Comparison of ENCODE assay signal across 12 cellular contexts in genomic region chr20:41032243-41032642, GRCh38. TPM values are rescaled to one million over a fixed set of nuclear protein-coding genes. Genes with fewer than 3 reads are reported as not detected.
DNase-seq lines count a peak whose midpoint lies in the region; ATAC-seq and TF ChIP-seq lines count a peak whose summit lies in the region.
"Had no signal": no experiment of that assay in that cellular context is flagged by ENCODE, and none has a peak within 500 bp of the region (broad histone marks: within the 10 kb centered on the region; RNA-seq: fewer than 3 reads in every experiment).

No MANE protein-coding gene starts in this region.

- H3K4me3 ChIP-seq in SK-N-SH (ENCODE audit: low read depth in 2 of 2, low read length in 1 of 2) (peak overlapping the region; percentile 25 to 38), endocrine pancreas (ENCODE audit: control insufficient read depth, insufficient read depth, low read length) (peak overlapping the region; percentile 96), trophoblast cell (ENCODE audit: low read depth, low read length) (no peak overlapping the region), adrenal gland (no peak overlapping the region)
- H3K4me3 ChIP-seq: colonic mucosa had no signal

- no peak for TF ChIP-seq POLR2A in adrenal gland (IDR thresholded peaks at IDR 0.05)

- no peaks in the 10 kb centered on the region for H3F3A ChIP-seq in SK-N-SH (replicated peaks; ENCODE audit: insufficient read depth)

- no peak overlapping the region for H2AK5ac ChIP-seq in trophoblast cell (ENCODE audit: low read length)

- H4K91ac ChIP-seq in trophoblast cell (ENCODE audit: low read depth, low read length) = no peak overlapping the region

- no peak overlapping the region for H3K14ac ChIP-seq in trophoblast cell (ENCODE audit: low read length)

- no peak overlapping the region for H2BK120ac ChIP-seq in trophoblast cell (ENCODE audit: insufficient read depth, low read length, poor library complexity)

- no peak overlapping the region for H2BK5ac ChIP-seq in trophoblast cell (ENCODE audit: low read depth, low read length, poor library complexity)

- peaks cover 68% of the 10 kb centered on the region for H4K20me1 ChIP-seq in SK-N-SH (ENCODE audit: insufficient read depth)

- no peak overlapping the region for H3K23ac ChIP-seq in trophoblast cell (ENCODE audit: low read length)

- H3K18ac ChIP-seq in trophoblast cell (ENCODE audit: low read length) = no peak overlapping the region

- H3K9me2 ChIP-seq in SK-N-SH = no peaks in the 10 kb centered on the region

- TF ChIP-seq RAD21 in SK-N-SH (IDR thresholded peaks at IDR 0.05; ENCODE audit: low read length) = no peak

- peak overlapping the region; percentile 81 for H3K4me2 ChIP-seq in SK-N-SH
- H3K4me2 ChIP-seq in trophoblast cell (ENCODE audit: low read length) = peak overlapping the region; percentile 30

- POLR2A ChIA-PET in SK-N-SH (lab: Yijun Ruan, JAX) = interaction anchor here (1.0 kb wide), 1 partner anchor 48 kb away, joined by 3 read pairs; no protein-coding TSS in a partner anchor

- CTCF ChIA-PET in SK-N-SH (lab: Yijun Ruan, JAX) = interaction anchor here (0.8 to 2.0 kb wide), 5 partner anchors 11 to 63 kb away, joined by 3 to 5 read pairs (median 4); no protein-coding TSS in a partner anchor

- H3K4me1 ChIP-seq in SK-N-SH (ENCODE audit: control insufficient read depth in 1 of 2, insufficient read depth in 2 of 2, low read depth in 1 of 2, low read length in 1 of 2) (peaks cover 27 to 40% of the 10 kb centered on the region in 2 experiments; a peak in 3 of 4 replicates), endocrine pancreas (ENCODE audit: control insufficient read depth, insufficient read depth, low read length) (peaks cover 27% of the 10 kb centered on the region), trophoblast cell (ENCODE audit: control insufficient read depth in 1 of 2, insufficient read depth in 2 of 2, low read length in 2 of 2) (peaks cover 9 to 10% of the 10 kb centered on the region in 2 experiments), adrenal gland (replicated peaks in 1 of 2) (peaks cover 15 to 65% of the 10 kb centered on the region in 2 donors)

- WGBS in SK-N-SH (ENCODE audit: low lambda C conversion rate) = 66% methylated on average over 4 of the region's 4 CpGs
- WGBS in trophoblast cell (ENCODE audit: extremely low coverage, insufficient coverage, insufficient read length) = no CpG with 5 or more reads among the region's 4 CpGs
- WGBS in adrenal gland, 4 donors = 90 to 92% (median 91%) methylated on average over 4 of the region's 4 CpGs

- H4K12ac ChIP-seq in trophoblast cell (ENCODE audit: low read depth, low read length) = no peak overlapping the region

- intact Hi-C loops in adrenal gland (cut with DNase I) = no loop called here

- no peak for TF ChIP-seq CTCF in SK-N-SH (IDR thresholded peaks at IDR 0.05)
- TF ChIP-seq CTCF in adrenal gland (IDR thresholded peaks at IDR 0.05) = no peak

- TF ChIP-seq EP300 in SK-N-SH (IDR thresholded peaks at IDR 0.05; ENCODE audit: borderline replicate concordance in 1 of 2, low read depth in 1 of 2, low read length in 1 of 2) = no peak

- no peaks in the 10 kb centered on the region for H3K27me3 ChIP-seq in SK-N-SH (ENCODE audit: insufficient read depth)
- no peaks in the 10 kb centered on the region for H3K27me3 ChIP-seq in endocrine pancreas (ENCODE audit: control insufficient read depth, insufficient read depth, low read length)
- H3K27me3 ChIP-seq in trophoblast cell (ENCODE audit: insufficient read depth, low read length) = no peaks in the 10 kb centered on the region
- no peaks in the 10 kb centered on the region for H3K27me3 ChIP-seq in adrenal gland
- H3K27me3 ChIP-seq: colonic mucosa had no signal

- no peak for DNase-seq in SK-N-SH
- DNase-seq in RKO (ENCODE audit: low spot score) = peak; percentile 54
- DNase-seq in trophoblast cell = peak in 1 of 2 donors; percentile 28
- no peak for DNase-seq in adrenal gland
- DNase-seq: colonic mucosa; NCI-H2029; stimulated activated CD4-positive, alpha-beta T cell treated with anti-CD3 and anti-CD28 coated beads, Interleukin-1b, Interleukin-23, amount 100 ng/mL, for 48 hours had no signal

- peak overlapping the region; percentile 70 for H3K4ac ChIP-seq in trophoblast cell (ENCODE audit: low read depth, low read length)

- H3K79me1 ChIP-seq in trophoblast cell (ENCODE audit: low read length) = peaks cover 12% of the 10 kb centered on the region

- H3K36me3 ChIP-seq in SK-N-SH (replicated peaks in 1 of 2; ENCODE audit: control insufficient read depth in 1 of 2, insufficient read depth in 2 of 2, low read length in 1 of 2) (peaks cover 7 to 16% of the 10 kb centered on the region in 2 experiments), endocrine pancreas (ENCODE audit: control insufficient read depth, insufficient read depth, low read length) (no peaks in the 10 kb centered on the region), trophoblast cell (ENCODE audit: control insufficient read depth in 1 of 2, insufficient read depth in 2 of 2, low read length in 2 of 2) (peaks cover 3 to 4% of the 10 kb centered on the region in 2 experiments), adrenal gland (replicated peaks in 1 of 2) (no peaks in the 10 kb centered on the region)
- H3K36me3 ChIP-seq: colonic mucosa had no signal

- H3K27ac ChIP-seq in SK-N-SH (ENCODE audit: low read depth in 2 of 2, low read length in 1 of 2) = peak overlapping the region; percentile 6 to 9; a peak in 2 of 4 replicates
- H3K27ac ChIP-seq in trophoblast cell (ENCODE audit: low read depth, low read length) = no peak overlapping the region
- no peak overlapping the region for H3K27ac ChIP-seq in adrenal gland
- H3K27ac ChIP-seq: 22Rv1, colonic mucosa had no signal

- H4K8ac ChIP-seq in trophoblast cell (ENCODE audit: low read depth, low read length) = no peak overlapping the region

- no peaks in the 10 kb centered on the region for H3K9me3 ChIP-seq in SK-N-SH
- no peaks in the 10 kb centered on the region for H3K9me3 ChIP-seq in endocrine pancreas (ENCODE audit: control insufficient read depth, low read length)
- H3K9me3 ChIP-seq in trophoblast cell (ENCODE audit: insufficient read depth, low read depth, low read length) = no peaks in the 10 kb centered on the region
- no peaks in the 10 kb centered on the region for H3K9me3 ChIP-seq in adrenal gland (replicated peaks in 1 of 3)
- H3K9me3 ChIP-seq: colonic mucosa had no signal

- H2BK12ac ChIP-seq in trophoblast cell (ENCODE audit: low read length) = no peak overlapping the region

- H3K9ac ChIP-seq in SK-N-SH (peak overlapping the region; percentile 6; the same call in 1 of the 2 replicates), endocrine pancreas (ENCODE audit: control insufficient read depth, insufficient read depth, low read length) (no peak overlapping the region), trophoblast cell (ENCODE audit: low read length) (no peak overlapping the region)

- peaks cover 86% of the 10 kb centered on the region for H3K79me2 ChIP-seq in SK-N-SH (ENCODE audit: insufficient read depth)
- peaks cover 22% of the 10 kb centered on the region for H3K79me2 ChIP-seq in trophoblast cell (ENCODE audit: control insufficient read depth, insufficient read depth, low read length, poor library complexity)

- no peak for ATAC-seq in SK-N-SH treated with all-trans-retinoic acid at 6 μM for 48 hours
- no peak for ATAC-seq in HG02610 (IDR thresholded peaks at IDR 0.05; ENCODE audit: unreplicated experiment)
- no peak for ATAC-seq in HG03175 (IDR thresholded peaks at IDR 0.05; ENCODE audit: unreplicated experiment)

- no peak overlapping the region for H2AFZ ChIP-seq in SK-N-SH (ENCODE audit: low read depth)
- no peak overlapping the region for H2AFZ ChIP-seq in trophoblast cell (ENCODE audit: insufficient read depth, low read length, poor library complexity)

TF ChIP-seq in SK-N-SH, 30 proteins besides CTCF, POLR2A, EP300 and RAD21:
- TF ChIP-seq FOSL2 (IDR thresholded peaks at IDR 0.05; ENCODE audit: borderline replicate concordance, low read depth) (0 out of 2 replicates have a peak, but pooled peaks have one; percentile 15), POLR2AphosphoS5 (IDR thresholded peaks at IDR 0.05; ENCODE audit: low read depth, low read length) (no peak)

TF ChIP-seq in SK-N-SH treated with all-trans-retinoic acid at 6 μM for 48 hours, 23 proteins besides CTCF, POLR2A, EP300 and RAD21 (continues in another document):
- TF ChIP-seq PPARA (CRISPR knock-in tag; IDR thresholded peaks at IDR 0.05; ENCODE audit: borderline replicate concordance) = no peak
- no peak for TF ChIP-seq TSHZ2 (CRISPR knock-in tag; IDR thresholded peaks at IDR 0.05)
- no peak for TF ChIP-seq ZFP3 (CRISPR knock-in tag; IDR thresholded peaks at IDR 0.05)

RNA-seq across cellular contexts. Expression of gene TOP1, which starts 3.6 kb away (rescaled TPM):
- polyA plus RNA-seq in SK-N-SH (2012; rRNA removed) (8.9 and 11.9 TPM in 2 replicates), adrenal gland (10 to 100 TPM; 19.6 to 96.6 (median 21.2) TPM)
- polyA plus RNA-seq in SK-N-SH (2012; cell fraction: cytosol; rRNA removed) = 16.8 and 20.3 TPM in 2 replicates
- polyA plus RNA-seq in SK-N-SH (2012; cell fraction: nucleus; rRNA removed) = 9.4 and 16.9 TPM in 2 replicates
- polyA plus RNA-seq in trophoblast cell (2013) = 225 and 236 TPM in 2 replicates
- total RNA-seq in adrenal gland = 10 to 100 TPM; 21.2 to 58.8 (median 38.5) TPM

Comparison
In these comparisons a context has a peak if more than half of its experiments do, and no peak if none do; other contexts are left out.
1. H3K27ac ChIP-seq: peak in SK-N-SH (2 of 2); none in trophoblast cell (single experiment) and adrenal gland (0 of 5).
2. H3K4me3 ChIP-seq: peak in SK-N-SH (2 of 2) and endocrine pancreas (single experiment); none in trophoblast cell (single experiment) and adrenal gland (0 of 4).